18 cellular contexts compared by ENCODE assay signal in the genomic region with DNA sequence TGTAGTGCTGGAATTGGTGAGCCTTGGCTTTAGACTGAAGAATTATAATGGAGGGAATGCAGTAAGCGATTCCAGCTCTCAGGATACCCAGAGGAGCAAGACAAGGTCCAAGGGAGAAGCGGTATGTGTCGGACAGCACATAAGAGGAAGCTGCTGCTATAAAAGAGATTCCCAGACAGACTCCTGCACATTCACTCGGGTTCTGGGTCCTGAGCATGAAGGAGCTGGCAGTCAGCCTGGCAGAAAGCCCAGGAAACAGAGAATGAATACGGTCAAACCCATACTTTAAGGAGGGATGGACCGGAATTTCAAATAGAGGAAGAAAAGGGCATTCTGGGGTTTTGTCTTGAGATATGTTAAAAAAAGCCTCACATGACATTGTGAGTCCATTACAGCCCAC.
A peak's percentile ranks its signal among the peaks of the same experiment; 100 is the strongest.
DNase-seq lines count a peak whose midpoint lies in the region; ATAC-seq and TF ChIP-seq lines count a peak whose summit lies in the region.
"Had no signal": no experiment of that assay in that cellular context is flagged by ENCODE, and none has a peak within 500 bp of the region (broad histone marks: within the 10 kb centered on the region; RNA-seq: fewer than 3 reads in every experiment).

No MANE protein-coding gene starts in this region.

- no peaks in the 10 kb centered on the region for H3K36me3 Mint-ChIP-seq in stimulated activated naive B cell treated with anti-CD40 and anti-IgM and Interleukin-4, amounts not matched to agents 10 μg/mL and 1 μg/mL and 100 μg/mL, for 72 hours
- H3K36me3 Mint-ChIP-seq in Calu3 (ENCODE audit: insufficient read depth, unreplicated experiment) = no peaks in the 10 kb centered on the region
- H3K36me3 Mint-ChIP-seq: activated naive CD4-positive, alpha-beta T cell treated with anti-CD3 and anti-CD28 coated beads, Interleukin-2, amount 50 U/mL, for 72 hours had no signal

- TF ChIP-seq CTCF in choroid plexus epithelial cell (conservative IDR thresholded peaks at IDR 0.05; ENCODE audit: low read depth, low read length) (no peak), Calu3 (IDR thresholded peaks at IDR 0.05; ENCODE audit: unreplicated experiment) (no peak)

- DNase-seq in NCI-H446 treated with DMSO at 0.1 percent for 48 hours (lab: John Stamatoyannopoulos, UW) (peak; percentile 52), choroid plexus epithelial cell (ENCODE audit: low read depth) (peak; percentile 18), kidney glomerular epithelial cell (lab: John Stamatoyannopoulos, UW) (peak; percentile 75), skeletal muscle cell (ENCODE audit: low read depth) (peak; percentile 48), NCI-H1417 (lab: John Stamatoyannopoulos, UW) (no peak), HK-2 (ENCODE audit: unreplicated experiment) (no peak), Calu3 (no peak)
- DNase-seq in stimulated activated naive B cell treated with anti-CD40 and anti-IgM and Interleukin-4, amounts not matched to agents 10 μg/mL and 1 μg/mL and 100 μg/mL, for 72 hours = no peak
- DNase-seq: activated CD4-positive, alpha-beta T cell treated with anti-CD3 and anti-CD28 coated beads for 1 hour; activated CD8-positive, alpha-beta memory T cell treated with anti-CD3 and anti-CD28 coated beads, Interleukin-2, amount 50 U/mL, for 48 hours; heart right ventricle; kidney; NCI-H2171; SHP77; stimulated activated naive CD8-positive, alpha-beta T cell treated with anti-CD3 and anti-CD28 coated beads, Interleukin-15, amount 100 ng/mL, for 72 hours had no signal

- H3K4me3 Mint-ChIP-seq in stimulated activated naive B cell treated with anti-CD40 and anti-IgM and Interleukin-4, amounts not matched to agents 10 μg/mL and 1 μg/mL and 100 μg/mL, for 72 hours = no peak overlapping the region
- no peak overlapping the region for H3K4me3 Mint-ChIP-seq in Calu3 (ENCODE audit: low read depth, unreplicated experiment)
- H3K4me3 Mint-ChIP-seq: B cell; central memory CD8-positive, alpha-beta T cell; stimulated activated naive CD8-positive, alpha-beta T cell treated with anti-CD3 and anti-CD28 coated beads, Interleukin-15, amount 100 ng/mL, for 72 hours had no signal

- no peak overlapping the region for H3K4me3 ChIP-seq in choroid plexus epithelial cell (ENCODE audit: low read depth, low read length)
- H3K4me3 ChIP-seq in skeletal muscle cell (ENCODE audit: low read depth, low read length) = no peak overlapping the region
- H3K4me3 ChIP-seq: heart right ventricle had no signal

- H3K4me1 Mint-ChIP-seq in stimulated activated naive B cell treated with anti-CD40 and anti-IgM and Interleukin-4, amounts not matched to agents 10 μg/mL and 1 μg/mL and 100 μg/mL, for 72 hours = no peaks in the 10 kb centered on the region
- no peaks in the 10 kb centered on the region for H3K4me1 Mint-ChIP-seq in Calu3 (ENCODE audit: low read depth, unreplicated experiment)
- H3K4me1 Mint-ChIP-seq: B cell; central memory CD8-positive, alpha-beta T cell; stimulated activated naive CD8-positive, alpha-beta T cell treated with anti-CD3 and anti-CD28 coated beads, Interleukin-15, amount 100 ng/mL, for 72 hours had no signal

- no peak overlapping the region for H3K27ac Mint-ChIP-seq in stimulated activated naive B cell treated with anti-CD40 and anti-IgM and Interleukin-4, amounts not matched to agents 10 μg/mL and 1 μg/mL and 100 μg/mL, for 72 hours
- H3K27ac Mint-ChIP-seq in Calu3 (ENCODE audit: unreplicated experiment) = no peak overlapping the region
- H3K27ac Mint-ChIP-seq: activated naive CD4-positive, alpha-beta T cell treated with anti-CD3 and anti-CD28 coated beads, Interleukin-2, amount 50 U/mL, for 72 hours; B cell; stimulated activated naive CD8-positive, alpha-beta T cell treated with anti-CD3 and anti-CD28 coated beads, Interleukin-15, amount 100 ng/mL, for 72 hours had no signal

- no TSS peak for BruUV-seq in Calu3 (replicated peaks; lab: Mats Ljungman, UMichigan)

- peaks cover 0 to 4% of the 10 kb centered on the region in 2 donors for H3K27me3 Mint-ChIP-seq in stimulated activated naive B cell treated with anti-CD40 and anti-IgM and Interleukin-4, amounts not matched to agents 10 μg/mL and 1 μg/mL and 100 μg/mL, for 72 hours
- H3K27me3 Mint-ChIP-seq in Calu3 (ENCODE audit: unreplicated experiment) = no peaks in the 10 kb centered on the region
- H3K27me3 Mint-ChIP-seq: B cell; central memory CD8-positive, alpha-beta T cell; stimulated activated naive CD8-positive, alpha-beta T cell treated with anti-CD3 and anti-CD28 coated beads, Interleukin-15, amount 100 ng/mL, for 72 hours had no signal

- no peaks in the 10 kb centered on the region for H3K9me3 Mint-ChIP-seq in stimulated activated naive B cell treated with anti-CD40 and anti-IgM and Interleukin-4, amounts not matched to agents 10 μg/mL and 1 μg/mL and 100 μg/mL, for 72 hours
- H3K9me3 Mint-ChIP-seq in Calu3 (ENCODE audit: low read depth, unreplicated experiment) = no peaks in the 10 kb centered on the region
- H3K9me3 Mint-ChIP-seq: activated naive CD4-positive, alpha-beta T cell treated with anti-CD3 and anti-CD28 coated beads, Interleukin-2, amount 50 U/mL, for 72 hours; central memory CD8-positive, alpha-beta T cell; stimulated activated naive CD8-positive, alpha-beta T cell treated with anti-CD3 and anti-CD28 coated beads, Interleukin-15, amount 100 ng/mL, for 72 hours had no signal

- intact Hi-C loops in Calu3 (cut with micrococcal nuclease; ENCODE audit: unreplicated experiment) = no loop called here

- ATAC-seq in stimulated activated naive B cell treated with anti-CD40 and anti-IgM and Interleukin-4, amounts not matched to agents 10 μg/mL and 1 μg/mL and 100 μg/mL, for 72 hours (replicated peaks) = no peak
- ATAC-seq: activated naive CD4-positive, alpha-beta T cell treated with anti-CD3 and anti-CD28 coated beads, Interleukin-2, amount 50 U/mL, for 72 hours; heart right ventricle; stimulated activated naive CD8-positive, alpha-beta T cell treated with anti-CD3 and anti-CD28 coated beads, Interleukin-15, amount 100 ng/mL, for 72 hours had no signal

- CTCF ChIA-PET in Calu3 (lab: Charles Lee) = no interaction called here

Comparison
In these comparisons a context has a peak if more than half of its experiments do, and no peak if none do; other contexts are left out.
1. DNase-seq: peak in NCI-H446 treated with DMSO at 0.1 percent for 48 hours (single experiment), choroid plexus epithelial cell (single experiment), kidney glomerular epithelial cell (single experiment) and skeletal muscle cell (single experiment); none in NCI-H1417 (0 of 3), stimulated activated naive B cell treated with anti-CD40 and anti-IgM and Interleukin-4, amounts not matched to agents 10 μg/mL and 1 μg/mL and 100 μg/mL, for 72 hours (single experiment), HK-2 (single experiment) and Calu3 (single experiment).